ENCODE assay signal across 11 cellular contexts in the genomic region with DNA sequence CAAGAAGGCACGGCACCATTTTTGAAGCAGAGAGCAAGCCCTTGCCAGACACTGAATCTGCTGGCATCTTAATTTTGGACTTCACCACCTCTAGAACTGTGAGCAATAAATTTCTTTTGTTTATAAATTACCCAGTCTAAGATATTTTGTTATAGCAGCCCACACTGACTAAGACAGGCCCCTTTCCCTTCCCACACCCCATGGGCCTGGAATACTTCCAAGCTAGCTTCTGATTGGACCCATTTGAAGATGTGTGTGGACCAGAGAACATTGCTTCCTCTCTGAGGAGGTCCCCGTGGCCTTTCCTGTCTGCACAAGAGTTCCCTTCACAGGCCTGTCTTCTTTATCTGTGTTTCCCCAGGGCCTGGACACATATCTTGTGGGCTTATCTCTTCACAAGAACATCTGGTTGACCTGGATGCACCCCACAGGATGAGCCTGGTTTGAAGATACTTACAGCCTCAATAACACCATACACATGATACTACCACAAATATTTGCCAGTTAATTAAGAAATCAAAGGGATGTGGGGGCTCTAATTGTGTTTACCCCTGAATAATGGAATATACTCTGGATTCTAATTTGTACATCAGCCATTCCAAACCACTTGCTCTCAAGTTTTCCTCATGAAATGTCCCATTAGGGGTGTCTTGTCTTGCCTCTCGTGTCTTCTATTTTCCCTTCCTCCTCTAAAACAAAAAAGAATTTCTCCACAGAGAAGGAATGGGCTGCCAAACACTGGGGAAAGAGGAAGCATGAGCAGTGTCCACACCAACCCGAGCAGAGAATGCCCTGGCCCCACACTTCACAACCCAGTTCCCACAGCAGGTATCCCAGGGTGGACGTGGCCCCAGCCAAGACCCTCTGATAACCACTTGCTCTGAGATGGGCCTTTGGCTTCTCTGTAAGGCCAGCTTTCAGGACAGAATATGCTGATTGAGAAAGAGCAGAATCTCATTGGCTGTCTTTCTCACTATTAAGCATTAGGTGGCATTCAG. TPM values are rescaled to one million over a fixed set of nuclear protein-coding genes. Genes with fewer than 3 reads are reported as not detected.
DNase-seq lines count a peak whose midpoint lies in the region; ATAC-seq, FAIRE-seq and TF ChIP-seq lines count a peak whose summit lies in the region.
"Had no signal": no experiment of that assay in that cellular context is flagged by ENCODE, and none has a peak within 500 bp of the region (broad histone marks: within the 10 kb centered on the region; RNA-seq: fewer than 3 reads in every experiment).

No MANE protein-coding gene starts in this region.

- no peak for FAIRE-seq in small intestine (lab: Jason Lieb, UNC)

- DNase-seq in activated CD4-positive, alpha-beta T cell treated with anti-CD3 and anti-CD28 coated beads, Interleukin-2, amount 10 ng/mL, durations not matched to agents 24 days and 14 days: peak; percentile 63
- no peak for DNase-seq in activated CD4-positive, alpha-beta T cell treated with anti-CD3 and anti-CD28 coated beads for 4 hours
- DNase-seq in T-helper 17 cell: no peak
- no peak for DNase-seq in small intestine
- no peak for DNase-seq in SHP77 treated with DMSO at 0.1 percent for 48 hours (lab: John Stamatoyannopoulos, UW)
- DNase-seq in gastrocnemius medialis: no peak
- DNase-seq: activated CD8-positive, alpha-beta memory T cell treated with anti-CD3 and anti-CD28 coated beads, Interleukin-2, amount 50 U/mL, for 4 hours; NCI-H510A treated with DMSO at 0.1 percent for 48 hours had no signal

- TF ChIP-seq POLR2A in gastrocnemius medialis (IDR thresholded peaks at IDR 0.05): no peak

- peaks cover 71% of the 10 kb centered on the region for H3K36me3 Mint-ChIP-seq in activated CD4-positive, alpha-beta T cell treated with anti-CD3 and anti-CD28 coated beads, Interleukin-2, amount 10 ng/mL, durations not matched to agents 24 days and 14 days (ENCODE audit: low read depth)
- peaks cover 10% of the 10 kb centered on the region for H3K36me3 Mint-ChIP-seq in T-helper 17 cell (ENCODE audit: low read depth)

- TF ChIP-seq CTCF in gastrocnemius medialis (IDR thresholded peaks at IDR 0.05 in 4 of 5, conservative IDR thresholded peaks at IDR 0.05 in 1 of 5): no peak

- peaks cover 65% of the 10 kb centered on the region for H3K4me1 Mint-ChIP-seq in activated CD4-positive, alpha-beta T cell treated with anti-CD3 and anti-CD28 coated beads, Interleukin-2, amount 10 ng/mL, durations not matched to agents 24 days and 14 days
- H3K4me1 Mint-ChIP-seq in T-helper 17 cell: peaks cover 55% of the 10 kb centered on the region

- no peaks in the 10 kb centered on the region for H3K9me3 ChIP-seq in T-helper 17 cell (ENCODE audit: control insufficient read depth, low read length, poor library complexity, severe bottlenecking)
- no peaks in the 10 kb centered on the region for H3K9me3 ChIP-seq in esophagus (ENCODE audit: control insufficient read depth in 2 of 2, insufficient read depth in 1 of 2, low read depth in 1 of 2, low read length in 1 of 2)
- no peaks in the 10 kb centered on the region for H3K9me3 ChIP-seq in small intestine (ENCODE audit: control insufficient read depth, low read depth)
- no peaks in the 10 kb centered on the region for H3K9me3 ChIP-seq in gastrocnemius medialis

- intact Hi-C loops in activated CD4-positive, alpha-beta T cell treated with anti-CD3 and anti-CD28 coated beads, Interleukin-2, amount 10 ng/mL, durations not matched to agents 24 days and 14 days (cut with micrococcal nuclease): no loop called here
- intact Hi-C loops in gastrocnemius medialis (cut with DNase I; ENCODE audit: low total_unique reads): no loop called here

- no peaks in the 10 kb centered on the region for H3K4me1 ChIP-seq in esophagus (ENCODE audit: control insufficient read depth in 2 of 2, insufficient read depth in 2 of 2, low read length in 1 of 2)
- H3K4me1 ChIP-seq in small intestine (ENCODE audit: control insufficient read depth in 2 of 2, insufficient read depth in 1 of 2, low read depth in 1 of 2, low read length in 1 of 2): no peaks in the 10 kb centered on the region
- no peaks in the 10 kb centered on the region for H3K4me1 ChIP-seq in gastrocnemius medialis

- no peak for ATAC-seq in T-helper 17 cell
- ATAC-seq in HG02870 (IDR thresholded peaks at IDR 0.05; ENCODE audit: unreplicated experiment): no peak
- no peak for ATAC-seq in gastrocnemius medialis

- WGBS in esophagus, 2 donors: 83 to 84% methylated on average over 5 of the region's 5 CpGs
- 82 to 93% (median 83%) methylated on average over 5 of the region's 5 CpGs for WGBS in small intestine, 3 donors

- peak overlapping the region; percentile 92 for H3K27ac Mint-ChIP-seq in activated CD4-positive, alpha-beta T cell treated with anti-CD3 and anti-CD28 coated beads, Interleukin-2, amount 10 ng/mL, durations not matched to agents 24 days and 14 days
- H3K27ac Mint-ChIP-seq in T-helper 17 cell: peak overlapping the region; percentile 100

- peaks cover 7 to 22% of the 10 kb centered on the region in 2 donors for H3K36me3 ChIP-seq in esophagus (ENCODE audit: control insufficient read depth in 2 of 2, insufficient read depth in 2 of 2, low read length in 1 of 2)
- H3K36me3 ChIP-seq in small intestine (ENCODE audit: control insufficient read depth in 2 of 2, insufficient read depth in 2 of 2, low read length in 2 of 2): peaks cover 7 to 23% of the 10 kb centered on the region in 2 donors
- H3K36me3 ChIP-seq in gastrocnemius medialis: peaks cover 0 to 66% of the 10 kb centered on the region in 2 donors

- H3K27me3 ChIP-seq in esophagus (ENCODE audit: control insufficient read depth in 1 of 2, insufficient read depth in 2 of 2, low read length in 2 of 2) (no peaks in the 10 kb centered on the region), small intestine (ENCODE audit: control insufficient read depth in 2 of 2, insufficient read depth in 2 of 2, low read length in 2 of 2) (no peaks in the 10 kb centered on the region), gastrocnemius medialis (no peaks in the 10 kb centered on the region)

- no peaks in the 10 kb centered on the region for H3K27me3 Mint-ChIP-seq in activated CD4-positive, alpha-beta T cell treated with anti-CD3 and anti-CD28 coated beads, Interleukin-2, amount 10 ng/mL, durations not matched to agents 24 days and 14 days
- H3K27me3 Mint-ChIP-seq in T-helper 17 cell: no peaks in the 10 kb centered on the region

- in situ Hi-C loops in gastrocnemius medialis (cut with MboI; ENCODE audit: low sequenced_read_pairs in 4 of 4): no loop called here

- H3K9me3 Mint-ChIP-seq in activated CD4-positive, alpha-beta T cell treated with anti-CD3 and anti-CD28 coated beads, Interleukin-2, amount 10 ng/mL, durations not matched to agents 24 days and 14 days: peaks cover 3% of the 10 kb centered on the region

- H3K27ac ChIP-seq in esophagus (ENCODE audit: low read depth in 2 of 2, low read length in 1 of 2) (peak overlapping the region; percentile 37 to 66), small intestine (ENCODE audit: low read depth in 1 of 2, low read length in 1 of 2) (peak overlapping the region; percentile 65 to 73), gastrocnemius medialis (no peak overlapping the region)

- H3K4me3 Mint-ChIP-seq in activated CD4-positive, alpha-beta T cell treated with anti-CD3 and anti-CD28 coated beads, Interleukin-2, amount 10 ng/mL, durations not matched to agents 24 days and 14 days: peak overlapping the region; percentile 54
- peak overlapping the region; percentile 76 for H3K4me3 Mint-ChIP-seq in T-helper 17 cell

- no peak overlapping the region for H3K4me3 ChIP-seq in esophagus (ENCODE audit: low read depth in 1 of 2, low read length in 2 of 2)
- no peak overlapping the region for H3K4me3 ChIP-seq in small intestine (ENCODE audit: low read depth in 1 of 2, low read length in 2 of 2)
- no peak overlapping the region for H3K4me3 ChIP-seq in gastrocnemius medialis
- H3K4me3 ChIP-seq: lung had no signal

RNA-seq across cellular contexts. Expression of gene GLB1, which starts 42.5 kb away (rescaled TPM):
- 47.4 and 51.4 TPM in 2 replicates for total RNA-seq in activated CD4-positive, alpha-beta T cell treated with anti-CD3 and anti-CD28 coated beads, Interleukin-2, amount 10 ng/mL, durations not matched to agents 24 days and 14 days
- total RNA-seq in T-helper 17 cell (10 to 100 TPM; 29.8 to 37.3 TPM), gastrocnemius medialis (10 to 100 TPM; 11.4 to 38.0 (median 19.3) TPM)
- polyA plus RNA-seq in esophagus (10 to 100 TPM in 1 of 2 donors, 1 to 10 TPM in 1; 4.2 to 10.6 TPM), small intestine (10 to 100 TPM; 19.2 to 29.8 (median 19.5) TPM)

RNA-seq across cellular contexts. Expression of gene TMPPE, which starts 42.5 kb away (rescaled TPM):
- total RNA-seq in activated CD4-positive, alpha-beta T cell treated with anti-CD3 and anti-CD28 coated beads, Interleukin-2, amount 10 ng/mL, durations not matched to agents 24 days and 14 days: 14.0 and 15.5 TPM in 2 replicates
- total RNA-seq in T-helper 17 cell (10 to 100 TPM; 13.6 to 15.0 TPM), gastrocnemius medialis (1 to 10 TPM; 2.1 to 2.8 (median 2.6) TPM)
- polyA plus RNA-seq in esophagus (under 1 TPM; 0.40 to 0.73 TPM), small intestine (1 to 10 TPM in 1 of 3 donors, under 1 TPM in 1, not detected in 1; 0.27 to 2.2 TPM)

RNA-seq across cellular contexts. Expression of gene CRTAP, which starts 59.4 kb away (rescaled TPM):
- 33.1 and 34.2 TPM in 2 replicates for total RNA-seq in activated CD4-positive, alpha-beta T cell treated with anti-CD3 and anti-CD28 coated beads, Interleukin-2, amount 10 ng/mL, durations not matched to agents 24 days and 14 days
- 10 to 100 TPM; 57.3 to 62.8 TPM for total RNA-seq in T-helper 17 cell
- polyA plus RNA-seq in esophagus: 10 to 100 TPM; 18.1 to 49.0 TPM
- polyA plus RNA-seq in small intestine: 10 to 100 TPM; 13.0 to 90.7 (median 50.8) TPM
- total RNA-seq in gastrocnemius medialis: 100 to 1,000 TPM in 1 of 4 donors, 10 to 100 TPM in 3; 75.2 to 107 (median 83.1) TPM

Comparison
In these comparisons a context has a peak if more than half of its experiments do, and no peak if none do; other contexts are left out.
1. H3K27ac ChIP-seq: peak in esophagus (2 of 2) and small intestine (2 of 2); none in gastrocnemius medialis (0 of 4).